ENCODE assay signal across 8 cellular contexts in genomic region chr2:95402370-95403203, GRCh38. TPM values are rescaled to one million over a fixed set of nuclear protein-coding genes. Genes with fewer than 3 reads are reported as not detected.
DNase-seq lines count a peak whose midpoint lies in the region; ATAC-seq and TF ChIP-seq lines count a peak whose summit lies in the region.

A gene with protein sequence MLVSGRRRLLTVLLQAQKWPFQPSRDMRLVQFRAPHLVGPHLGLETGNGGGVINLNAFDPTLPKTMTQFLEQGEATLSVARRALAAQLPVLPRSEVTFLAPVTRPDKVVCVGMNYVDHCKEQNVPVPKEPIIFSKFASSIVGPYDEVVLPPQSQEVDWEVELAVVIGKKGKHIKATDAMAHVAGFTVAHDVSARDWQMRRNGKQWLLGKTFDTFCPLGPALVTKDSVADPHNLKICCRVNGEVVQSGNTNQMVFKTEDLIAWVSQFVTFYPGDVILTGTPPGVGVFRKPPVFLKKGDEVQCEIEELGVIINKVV (plus strand): TSS chr2:95402708. CDS start chr2:95405559, 2,851 bp downstream.

- peaks cover 3% of the 10 kb centered on the region for H3K27me3 Mint-ChIP-seq in activated naive CD4-positive, alpha-beta T cell treated with anti-CD3 and anti-CD28 coated beads, Interleukin-2, amount 10 ng/mL, durations not matched to agents 7 days and 5 days

- H3K9me3 Mint-ChIP-seq in activated naive CD4-positive, alpha-beta T cell treated with anti-CD3 and anti-CD28 coated beads, Interleukin-2, amount 10 ng/mL, durations not matched to agents 7 days and 5 days: no peaks in the 10 kb centered on the region

- peak within 1 kb of the TSS; percentile 96 for H3K9ac ChIP-seq in SK-N-MC (ENCODE audit: insufficient read length)

- peak; percentile 85 for DNase-seq in NCI-H1048 (lab: John Stamatoyannopoulos, UW)
- DNase-seq in SK-N-MC (ENCODE audit: low read depth, low spot score): no peak
- DNase-seq in activated naive CD4-positive, alpha-beta T cell treated with anti-CD3 and anti-CD28 coated beads, Interleukin-2, amount 10 ng/mL, durations not matched to agents 7 days and 5 days: peak; percentile 99
- peak; percentile 76 to 99 (median 93) for DNase-seq in substantia nigra (lab: John Stamatoyannopoulos, UW)

- peak; percentile 72 to 74 for TF ChIP-seq POLR2A in gastroesophageal sphincter (IDR thresholded peaks at IDR 0.05)

- peaks cover 2% of the 10 kb centered on the region for H3K36me3 Mint-ChIP-seq in activated naive CD4-positive, alpha-beta T cell treated with anti-CD3 and anti-CD28 coated beads, Interleukin-2, amount 10 ng/mL, durations not matched to agents 7 days and 5 days

- peak within 1 kb of the TSS; percentile 97 for H3K4me3 Mint-ChIP-seq in activated naive CD4-positive, alpha-beta T cell treated with anti-CD3 and anti-CD28 coated beads, Interleukin-2, amount 10 ng/mL, durations not matched to agents 7 days and 5 days

- H3K9me3 ChIP-seq in SK-N-MC (ENCODE audit: low read depth, low read length) (no peaks in the 10 kb centered on the region), gastroesophageal sphincter (no peaks in the 10 kb centered on the region), neutrophil (no peaks in the 10 kb centered on the region)

- peak within 1 kb of the TSS; percentile 94 for H3K27ac Mint-ChIP-seq in activated naive CD4-positive, alpha-beta T cell treated with anti-CD3 and anti-CD28 coated beads, Interleukin-2, amount 10 ng/mL, durations not matched to agents 7 days and 5 days

- H3K4me3 ChIP-seq in GM08714 (ENCODE audit: low read length) (peak within 1 kb of the TSS; percentile 81), SK-N-MC (peak within 1 kb of the TSS; percentile 98), gastroesophageal sphincter (peak within 1 kb of the TSS; percentile 69 to 93), neutrophil (ENCODE audit: low read depth in 1 of 2, low read length in 1 of 2) (peak within 1 kb of the TSS; percentile 70 to 72)

- CTCF ChIA-PET in activated naive CD4-positive, alpha-beta T cell treated with anti-CD3 and anti-CD28 coated beads, Interleukin-2, amount 10 ng/mL, durations not matched to agents 7 days and 5 days (lab: Charles Lee): interaction anchor here (0.9 to 3.1 kb wide), 7 partner anchors 10 to 327 kb away, joined by 3 to 20 read pairs (median 6); no protein-coding TSS in a partner anchor

- no peaks in the 10 kb centered on the region for H3K36me3 ChIP-seq in SK-N-MC (ENCODE audit: insufficient read depth, low read length)
- peaks cover 0 to 13% of the 10 kb centered on the region in 2 donors for H3K36me3 ChIP-seq in gastroesophageal sphincter
- no peaks in the 10 kb centered on the region for H3K36me3 ChIP-seq in neutrophil

- H3K4me1 ChIP-seq in gastroesophageal sphincter: peaks cover 0 to 29% (median 13%) of the 10 kb centered on the region in 3 donors
- peaks cover 14 to 19% of the 10 kb centered on the region in 2 experiments for H3K4me1 ChIP-seq in neutrophil (ENCODE audit: control insufficient read depth in 1 of 2, insufficient read depth in 1 of 2, low read depth in 1 of 2, low read length in 1 of 2)

- TF ChIP-seq EP300 in gastroesophageal sphincter (IDR thresholded peaks at IDR 0.05): no peak

- TF ChIP-seq CTCF in gastroesophageal sphincter (IDR thresholded peaks at IDR 0.05): peak in 2 of 4 experiments; percentile 11 to 12
- TF ChIP-seq CTCF in neutrophil (IDR thresholded peaks at IDR 0.05): no peak

- H3K27ac ChIP-seq in SK-N-MC (no peak within 1 kb of the TSS), gastroesophageal sphincter (peak within 1 kb of the TSS; percentile 60 to 92 (median 84)), neutrophil (peak within 1 kb of the TSS; percentile 55), substantia nigra (ENCODE audit: low read depth, low read length, poor library complexity, severe bottlenecking) (peak within 1 kb of the TSS; percentile 83)

- H3K27me3 ChIP-seq in gastroesophageal sphincter (no peaks in the 10 kb centered on the region), neutrophil (peaks cover 5% of the 10 kb centered on the region)

- WGBS in gastroesophageal sphincter (ENCODE audit: low coverage in 1 of 2), 2 donors: 0% methylated on average over 1 to 8 of the region's 64 CpGs

- ATAC-seq in HG02588 (IDR thresholded peaks at IDR 0.05; ENCODE audit: unreplicated experiment) (peak; percentile 96), gastroesophageal sphincter (peak; percentile 98)

- H3K4me1 Mint-ChIP-seq in activated naive CD4-positive, alpha-beta T cell treated with anti-CD3 and anti-CD28 coated beads, Interleukin-2, amount 10 ng/mL, durations not matched to agents 7 days and 5 days: peaks cover 20% of the 10 kb centered on the region

RNA-seq across cellular contexts. Expression of the gene that starts here (rescaled TPM):
- 10 to 100 TPM in 3 of 4 donors, 1 to 10 TPM in 1; 6.5 to 29.8 (median 19.5) TPM for total RNA-seq in gastroesophageal sphincter
